8 cellular contexts compared by ENCODE assay signal in genomic region chr14:38207830-38208815, GRCh38. TPM values are rescaled to one million over a fixed set of nuclear protein-coding genes. Genes with fewer than 3 reads are reported as not detected.
DNase-seq lines count a peak whose midpoint lies in the region; ATAC-seq and TF ChIP-seq lines count a peak whose summit lies in the region.

TSS of gene SSTR1 (plus strand) at chr14:38207904. CDS start at chr14:38209390, 1,486 bp downstream.

- no peak within 1 kb of the TSS for H3K27ac ChIP-seq in ovary
- H3K27ac ChIP-seq in MM.1S (ENCODE audit: low read length): no peak within 1 kb of the TSS

- in situ Hi-C loops in Caki2 (cut with HindIII; ENCODE audit: low pct_unique_long_range_greater_than_20kb, low sequenced_read_pairs): no loop called here

- no peak within 1 kb of the TSS for H3K4me2 ChIP-seq in MM.1S (ENCODE audit: low read depth, low read length)

- no peaks in the 10 kb centered on the region for H3K9me3 ChIP-seq in ovary
- H3K9me3 ChIP-seq in MM.1S (replicated peaks; ENCODE audit: insufficient read depth, low read length): no peaks in the 10 kb centered on the region

- H3K9ac ChIP-seq in MM.1S (ENCODE audit: low read length): no peak within 1 kb of the TSS

- no peaks in the 10 kb centered on the region for H4K20me1 ChIP-seq in MM.1S (ENCODE audit: insufficient read depth, low read length)

- intact Hi-C loops in ovary (cut with DNase I): no loop called here

- no peaks in the 10 kb centered on the region for H3F3A ChIP-seq in MM.1S (ENCODE audit: insufficient read depth, low read length)

- DNase-seq in Caki2 (ENCODE audit: low read depth): peak; percentile 13
- DNase-seq in NCI-H774 (lab: John Stamatoyannopoulos, UW): peak; percentile 23
- DNase-seq in fibroblast of villous mesenchyme (ENCODE audit: low read depth): peak; percentile 42
- no peak for DNase-seq in ovary
- DNase-seq in HK-2 (ENCODE audit: unreplicated experiment): no peak
- no peak for DNase-seq in MM.1S

- no peak for TF ChIP-seq CTCF in fibroblast of villous mesenchyme (IDR thresholded peaks at IDR 0.05; ENCODE audit: insufficient read depth, low read depth, low read length)
- no peak for TF ChIP-seq CTCF in ovary (IDR thresholded peaks at IDR 0.05)
- TF ChIP-seq CTCF in MM.1S (IDR thresholded peaks at IDR 0.05; ENCODE audit: low read length): no peak

- no peak for ATAC-seq in HG02981 (IDR thresholded peaks at IDR 0.05; ENCODE audit: unreplicated experiment)
- no peak for ATAC-seq in GM21526 (IDR thresholded peaks at IDR 0.05; ENCODE audit: low FRiP score, unreplicated experiment)

- no peak for TF ChIP-seq EP300 in ovary (IDR thresholded peaks at IDR 0.05)

- H3K4me1 ChIP-seq in ovary (ENCODE audit: insufficient read depth): peaks cover 4% of the 10 kb centered on the region
- no peaks in the 10 kb centered on the region for H3K4me1 ChIP-seq in MM.1S (ENCODE audit: low read length)

- H3K79me2 ChIP-seq in MM.1S (ENCODE audit: low read length): no peaks in the 10 kb centered on the region

- no peaks in the 10 kb centered on the region for H3K9me2 ChIP-seq in MM.1S (replicated peaks; ENCODE audit: insufficient read depth, low read length)

- no peak within 1 kb of the TSS for H2AFZ ChIP-seq in MM.1S (ENCODE audit: low read length)

- H3K27me3 ChIP-seq in ovary (no peaks in the 10 kb centered on the region), MM.1S (replicated peaks; ENCODE audit: insufficient read depth, low read length) (no peaks in the 10 kb centered on the region)

- H3K36me3 ChIP-seq in ovary: no peaks in the 10 kb centered on the region
- no peaks in the 10 kb centered on the region for H3K36me3 ChIP-seq in MM.1S (replicated peaks; ENCODE audit: insufficient read depth, low read length)

- WGBS in ovary, 3 donors: 1% methylated on average over 51 of the region's 51 CpGs

- peak within 1 kb of the TSS; percentile 72 for H3K4me3 ChIP-seq in fibroblast of villous mesenchyme (ENCODE audit: low read depth, low read length)
- peak within 1 kb of the TSS; percentile 9 for H3K4me3 ChIP-seq in ovary
- no peak within 1 kb of the TSS for H3K4me3 ChIP-seq in MM.1S (ENCODE audit: low read length)

- no peak for TF ChIP-seq POLR2A in ovary (IDR thresholded peaks at IDR 0.05)

RNA-seq across cellular contexts. Expression of gene SSTR1, which starts in this region (rescaled TPM):
- 0.03 and 1.2 TPM in 2 replicates for total RNA-seq in Caki2 (2014; rRNA removed; shearing (Covaris generic); ENCODE audit: low replicate concordance)
- 18.7 and 57.9 TPM in 2 replicates for total RNA-seq in fibroblast of villous mesenchyme
- total RNA-seq in ovary: 1 to 10 TPM in 4 of 7 donors, under 1 TPM in 3; 0.48 to 2.3 (median 1.2) TPM
- 1 to 10 TPM; 1.4 to 2.1 TPM for polyA plus RNA-seq in ovary

Comparison
In these comparisons a context has a peak if more than half of its experiments do, and no peak if none do; other contexts are left out.
1. DNase-seq: peak in Caki2 (single experiment), NCI-H774 (single experiment) and fibroblast of villous mesenchyme (single experiment); none in ovary (0 of 5), HK-2 (single experiment) and MM.1S (single experiment).